ENCODE assay signal across 9 cellular contexts in the genomic region with DNA sequence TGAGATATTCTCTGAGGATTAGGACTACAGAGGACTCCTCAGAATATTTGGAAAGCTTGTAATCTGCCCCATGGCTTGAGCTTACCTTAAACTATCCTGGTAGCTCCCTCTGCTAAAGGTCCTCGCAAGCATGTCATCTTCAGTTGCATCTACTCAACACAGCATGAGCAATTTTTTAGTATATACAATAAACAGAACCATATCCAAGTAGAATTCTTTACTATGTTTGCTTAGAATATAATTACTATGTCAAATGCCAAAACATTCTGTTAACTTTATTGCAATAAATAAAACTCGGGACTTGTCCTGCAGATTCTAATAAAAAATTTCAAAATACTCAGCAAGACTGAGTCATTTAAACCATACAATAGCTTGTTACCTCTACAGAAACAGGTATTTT.
"Had no signal": no experiment of that assay in that cellular context is flagged by ENCODE, and none has a peak within 500 bp of the region (broad histone marks: within the 10 kb centered on the region; RNA-seq: fewer than 3 reads in every experiment).

No MANE protein-coding gene starts in this region.

- H3K9ac ChIP-seq: GM23248 had no signal

- H2AFZ ChIP-seq: GM23248 had no signal

- ATAC-seq: HCT116, HepG2 had no signal

- H3K9me3 ChIP-seq: HAP-1 had no signal

- H3K4me1 ChIP-seq: HAP-1 had no signal

- H3K36me3 ChIP-seq: HAP-1 had no signal

- H3K27ac ChIP-seq: GM23248, HL-60 had no signal

- H3K4me3 ChIP-seq: GM23248, HAP-1 had no signal

- DNase-seq: GM23248, GOT3, H7, HFFc6, KBM-7 had no signal
